ENCODE assay signal across 5 cellular contexts in the genomic region with DNA sequence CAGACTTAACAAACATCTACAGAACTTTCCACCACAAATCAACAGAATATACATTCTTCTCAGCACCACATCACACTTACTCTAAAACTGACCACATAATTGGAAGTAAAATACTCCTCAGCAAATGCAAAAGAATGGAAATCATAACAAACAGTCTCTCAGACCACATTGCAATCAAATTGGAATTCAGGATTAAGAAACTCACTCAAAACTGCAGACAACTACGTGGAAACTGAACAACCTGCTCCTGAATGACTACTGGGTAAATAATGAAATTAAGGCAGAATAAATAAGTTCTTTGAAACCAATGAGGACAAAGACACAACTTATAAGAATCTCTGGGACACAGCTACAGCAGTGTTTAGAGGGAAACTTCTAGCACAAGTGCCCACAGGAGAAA.
DNase-seq lines count a peak whose midpoint lies in the region; ATAC-seq and TF ChIP-seq lines count a peak whose summit lies in the region.
"Not testable (repeated sequence)": the region's sequence is repeated elsewhere in the genome, so short reads cannot be mapped to it uniquely, and the experiment has no call there.

No MANE protein-coding gene starts in this region.

- CTCF ChIA-PET in IMR-90 (lab: Yijun Ruan, JAX), result not testable (repeated sequence)

- peak; percentile 67 for DNase-seq in EH (ENCODE audit: low read depth)
- DNase-seq in IMR-90, result peak; percentile 36
- DNase-seq in amniotic epithelial cell (ENCODE audit: low read depth), result peak; percentile 11
- DNase-seq in choroid plexus epithelial cell (ENCODE audit: low read depth), result peak; percentile 33
- DNase-seq in iris pigment epithelial cell (ENCODE audit: low read depth), result peak; percentile 66

- H4K8ac ChIP-seq in IMR-90 (ENCODE audit: low read depth in 2 of 2, low read length in 2 of 2), result not testable (repeated sequence)

- not testable (repeated sequence) for H2BK5ac ChIP-seq in IMR-90 (ENCODE audit: low read depth, low read length, poor library complexity, severe bottlenecking)

- not testable (repeated sequence) for H4K20me1 ChIP-seq in IMR-90 (ENCODE audit: insufficient read depth, low read length)

- TF ChIP-seq POLR2A in IMR-90 (IDR thresholded peaks at IDR 0.05; ENCODE audit: low read depth, low read length), result not testable (repeated sequence)

- H3K27me3 ChIP-seq in IMR-90 (ENCODE audit: control insufficient read depth, insufficient read depth, low read length), result not testable (repeated sequence)

- dilution Hi-C loops in IMR-90 (cut with HindIII; ENCODE audit: low sequenced_read_pairs, unreplicated experiment), result not testable (repeated sequence)

- H2BK15ac ChIP-seq in IMR-90 (ENCODE audit: low read depth, low read length), result not testable (repeated sequence)

- not testable (repeated sequence) for H4K5ac ChIP-seq in IMR-90 (ENCODE audit: low read depth, low read length)

- intact Hi-C loops in IMR-90 (cut with micrococcal nuclease), result not testable (repeated sequence)

- H3K4me1 ChIP-seq in IMR-90 (ENCODE audit: control insufficient read depth, insufficient read depth, low read length), result not testable (repeated sequence)

- H2BK120ac ChIP-seq in IMR-90 (ENCODE audit: low read depth, low read length), result not testable (repeated sequence)

- in situ Hi-C loops in IMR-90 (cut with MboI; ENCODE audit: low sequenced_read_pairs), result not testable (repeated sequence)

- WGBS in IMR-90 (ENCODE audit: extremely low coverage in 2 of 2, insufficient read length in 1 of 2), 2 experiments, result no CpG with 5 or more reads among the region's 1 CpG

- POLR2A ChIA-PET in IMR-90 (lab: Charles Lee; ENCODE audit: unreplicated experiment), result not testable (repeated sequence)

- H2AK5ac ChIP-seq in IMR-90 (ENCODE audit: low read depth, low read length), result not testable (repeated sequence)

- not testable (repeated sequence) for H3K27ac ChIP-seq in IMR-90 (ENCODE audit: insufficient read depth, low read length)

- not testable (repeated sequence) for H3K36me3 ChIP-seq in IMR-90 (ENCODE audit: control insufficient read depth, insufficient read depth, low read length)

- H3K79me1 ChIP-seq in IMR-90 (ENCODE audit: low read depth in 1 of 2, low read length in 2 of 2), result not testable (repeated sequence)

- H4K91ac ChIP-seq in IMR-90 (ENCODE audit: insufficient read depth, low read depth, low read length), result not testable (repeated sequence)

- not testable (repeated sequence) for TF ChIP-seq RAD21 in IMR-90 (IDR thresholded peaks at IDR 0.05; ENCODE audit: low read length)

- not testable (repeated sequence) for ATAC-seq in IMR-90 (ENCODE audit: low read depth)

- TF ChIP-seq CTCF in IMR-90 (conservative IDR thresholded peaks at IDR 0.05; ENCODE audit: low read depth, low read length); choroid plexus epithelial cell (conservative IDR thresholded peaks at IDR 0.05; ENCODE audit: low read depth, low read length): not testable (repeated sequence)

- H3K9me1 ChIP-seq in IMR-90 (ENCODE audit: insufficient read depth, low read length), result not testable (repeated sequence)

- H3K18ac ChIP-seq in IMR-90 (ENCODE audit: low read depth, low read length), result not testable (repeated sequence)

- H3K14ac ChIP-seq in IMR-90 (replicated peaks; ENCODE audit: low read depth, low read length), result not testable (repeated sequence)

- not testable (repeated sequence) for H3K56ac ChIP-seq in IMR-90 (ENCODE audit: extremely low read depth, insufficient read depth, low read length)

- H2BK20ac ChIP-seq in IMR-90 (ENCODE audit: low read depth, low read length), result not testable (repeated sequence)

- H3K9me3 ChIP-seq in IMR-90 (ENCODE audit: control insufficient read depth, insufficient read depth, low read length), result not testable (repeated sequence)

- not testable (repeated sequence) for H3K9ac ChIP-seq in IMR-90 (ENCODE audit: low read depth, low read length)

- H3K4ac ChIP-seq in IMR-90 (ENCODE audit: low read depth, low read length), result not testable (repeated sequence)

- H3K23ac ChIP-seq in IMR-90 (ENCODE audit: low read depth, low read length), result not testable (repeated sequence)

- H3K4me3 ChIP-seq in IMR-90 (ENCODE audit: insufficient read depth, low read depth, low read length); choroid plexus epithelial cell (ENCODE audit: low read depth, low read length): not testable (repeated sequence)

- H2AFZ ChIP-seq in IMR-90 (replicated peaks; ENCODE audit: low read length, poor library complexity), result not testable (repeated sequence)

- not testable (repeated sequence) for BruUV-seq in IMR-90 (replicated peaks; lab: Mats Ljungman, UMichigan)

- H3K4me2 ChIP-seq in IMR-90 (ENCODE audit: low read depth, low read length), result not testable (repeated sequence)

- not testable (repeated sequence) for H2AK9ac ChIP-seq in IMR-90 (replicated peaks; ENCODE audit: low read depth, low read length, poor library complexity)

Comparison
In these comparisons a context has a peak if more than half of its experiments do, and no peak if none do; other contexts are left out.
1. DNase-seq: peak in every context shown above with its lines; median percentile 67 in EH; 66 in iris pigment epithelial cell; 36 in IMR-90; 33 in choroid plexus epithelial cell; 11 in amniotic epithelial cell.